In genomic region chr14:21043387-21044105, GRCh38 we compare ENCODE assay signal across 17 cellular contexts. TPM values are rescaled to one million over a fixed set of nuclear protein-coding genes. Genes with fewer than 3 reads are reported as not detected.
DNase-seq lines count a peak whose midpoint lies in the region; ATAC-seq, FAIRE-seq and TF ChIP-seq lines count a peak whose summit lies in the region.
"Had no signal": no experiment of that assay in that cellular context is flagged by ENCODE, and none has a peak within 500 bp of the region (broad histone marks: within the 10 kb centered on the region; RNA-seq: fewer than 3 reads in every experiment).

No MANE protein-coding gene starts in this region.

- POLR2A ChIA-PET in activated CD8-positive, alpha-beta T cell treated with anti-CD3 and anti-CD28 coated beads, Interleukin-2, amount 10 ng/mL, durations not matched to agents 7 days and 5 days (lab: Charles Lee): no interaction called here

- H3K27me3 Mint-ChIP-seq in osteocyte (ENCODE audit: unreplicated experiment): peaks cover 16% of the 10 kb centered on the region
- peaks cover 35% of the 10 kb centered on the region for H3K27me3 Mint-ChIP-seq in activated CD8-positive, alpha-beta T cell treated with anti-CD3 and anti-CD28 coated beads, Interleukin-2, amount 10 ng/mL, durations not matched to agents 7 days and 5 days (ENCODE audit: low read depth)

- in situ Hi-C loops in mammary epithelial cell (cut with MboI; ENCODE audit: low sequenced_read_pairs in 2 of 2): no loop called here

- no peak overlapping the region for H3K9ac ChIP-seq in mammary epithelial cell (ENCODE audit: insufficient read depth, low read length)

- H3K79me2 ChIP-seq in mammary epithelial cell (ENCODE audit: insufficient read depth, low read length): peaks cover 14% of the 10 kb centered on the region

- H3K4me3 ChIP-seq in mammary epithelial cell (replicated peaks in 1 of 3; ENCODE audit: insufficient read depth in 1 of 3, low read depth in 2 of 3, low read length in 3 of 3): no peak overlapping the region
- H3K4me3 ChIP-seq: thoracic aorta had no signal

- no peaks in the 10 kb centered on the region for H3K36me3 Mint-ChIP-seq in osteocyte (ENCODE audit: unreplicated experiment)
- no peaks in the 10 kb centered on the region for H3K36me3 Mint-ChIP-seq in activated CD8-positive, alpha-beta T cell treated with anti-CD3 and anti-CD28 coated beads, Interleukin-2, amount 10 ng/mL, durations not matched to agents 7 days and 5 days (ENCODE audit: low read depth)

- H3K27ac Mint-ChIP-seq in osteocyte (ENCODE audit: unreplicated experiment): peak overlapping the region; percentile 55
- H3K27ac Mint-ChIP-seq in activated CD8-positive, alpha-beta T cell treated with anti-CD3 and anti-CD28 coated beads, Interleukin-2, amount 10 ng/mL, durations not matched to agents 7 days and 5 days: no peak overlapping the region
- H3K27ac Mint-ChIP-seq: activated CD4-positive, alpha-beta T cell treated with anti-CD3 and anti-CD28 coated beads, Interleukin-2, amount 10 ng/mL, durations not matched to agents 7 days and 5 days had no signal

- TF ChIP-seq CTCF in mammary epithelial cell (conservative IDR thresholded peaks at IDR 0.05 in 1 of 2, IDR thresholded peaks at IDR 0.05 in 1 of 2; ENCODE audit: extremely low read depth in 1 of 2, insufficient read depth in 1 of 2, low read depth in 1 of 2, low read length in 2 of 2) (no peak), osteocyte (IDR thresholded peaks at IDR 0.05) (no peak)

- no peaks in the 10 kb centered on the region for H3K27me3 ChIP-seq in mammary epithelial cell (ENCODE audit: insufficient read depth, low read length)

- BruUV-seq in mammary epithelial cell (replicated peaks; lab: Mats Ljungman, UMichigan): no TSS peak

- H3K4me1 Mint-ChIP-seq in osteocyte (ENCODE audit: unreplicated experiment): peaks cover 35% of the 10 kb centered on the region
- H3K4me1 Mint-ChIP-seq in activated CD8-positive, alpha-beta T cell treated with anti-CD3 and anti-CD28 coated beads, Interleukin-2, amount 10 ng/mL, durations not matched to agents 7 days and 5 days (ENCODE audit: low read depth): peaks cover 6% of the 10 kb centered on the region

- dilution Hi-C loops in mammary epithelial cell (cut with HindIII; ENCODE audit: low sequenced_read_pairs): no loop called here

- no peaks in the 10 kb centered on the region for H3K9me3 Mint-ChIP-seq in osteocyte (ENCODE audit: unreplicated experiment)
- no peaks in the 10 kb centered on the region for H3K9me3 Mint-ChIP-seq in activated CD8-positive, alpha-beta T cell treated with anti-CD3 and anti-CD28 coated beads, Interleukin-2, amount 10 ng/mL, durations not matched to agents 7 days and 5 days (ENCODE audit: insufficient read depth)
- H3K9me3 Mint-ChIP-seq: activated CD4-positive, alpha-beta T cell treated with anti-CD3 and anti-CD28 coated beads, Interleukin-2, amount 10 ng/mL, durations not matched to agents 7 days and 5 days had no signal

- no peak overlapping the region for H3K27ac ChIP-seq in mammary epithelial cell (ENCODE audit: insufficient read depth, low read depth, low read length)
- H3K27ac ChIP-seq: thoracic aorta had no signal

- DNase-seq in NCI-H69 (lab: John Stamatoyannopoulos, UW) (peak; percentile 12), mammary epithelial cell (no peak), osteocyte (ENCODE audit: extremely low spot score, unreplicated experiment) (no peak), RCC 7860 (ENCODE audit: low spot score) (no peak), retina (no peak)
- no peak for DNase-seq in activated CD8-positive, alpha-beta T cell treated with anti-CD3 and anti-CD28 coated beads, Interleukin-2, amount 10 ng/mL, durations not matched to agents 7 days and 5 days
- DNase-seq: activated CD4-positive, alpha-beta T cell treated with anti-CD3 and anti-CD28 coated beads, Interleukin-2, amount 10 ng/mL, durations not matched to agents 7 days and 5 days; activated T-cell treated with anti-CD3 and anti-CD28 coated beads, Interleukin-2, amount 50 U/mL, for 1 hour; cerebellar nuclear complex; GOT3; MV-4-11; NCI-H2107 had no signal

- H3K36me3 ChIP-seq in mammary epithelial cell (ENCODE audit: insufficient read depth, low read length): no peaks in the 10 kb centered on the region
- H3K36me3 ChIP-seq: thoracic aorta had no signal

- H3K9me3 ChIP-seq in mammary epithelial cell (replicated peaks; ENCODE audit: insufficient read depth, low read length): no peaks in the 10 kb centered on the region
- H3K9me3 ChIP-seq: thoracic aorta had no signal

- no peak for ATAC-seq in activated CD8-positive, alpha-beta T cell treated with anti-CD3 and anti-CD28 coated beads, Interleukin-2, amount 10 ng/mL, durations not matched to agents 7 days and 5 days

- no peak for FAIRE-seq in RCC 7860 (lab: Jason Lieb, UNC)
- FAIRE-seq: endothelial cell of umbilical vein had no signal

- H3K4me3 Mint-ChIP-seq in osteocyte (ENCODE audit: unreplicated experiment): no peak overlapping the region
- no peak overlapping the region for H3K4me3 Mint-ChIP-seq in activated CD8-positive, alpha-beta T cell treated with anti-CD3 and anti-CD28 coated beads, Interleukin-2, amount 10 ng/mL, durations not matched to agents 7 days and 5 days
- H3K4me3 Mint-ChIP-seq: activated CD4-positive, alpha-beta T cell treated with anti-CD3 and anti-CD28 coated beads, Interleukin-2, amount 10 ng/mL, durations not matched to agents 7 days and 5 days had no signal

- peaks cover 64% of the 10 kb centered on the region for H3K4me1 ChIP-seq in mammary epithelial cell (ENCODE audit: insufficient read depth, low read length)

- peak overlapping the region; percentile 79 for H3K4me2 ChIP-seq in mammary epithelial cell (ENCODE audit: insufficient read depth, low read depth, low read length)

- H2AFZ ChIP-seq in mammary epithelial cell (ENCODE audit: low read depth, low read length): no peak overlapping the region

- intact Hi-C loops in mammary epithelial cell (cut with micrococcal nuclease): loop anchor here (2.0 to 5.0 kb wide), 3 partner anchors 13 to 411 kb away; partner anchors contain the start of gene RNASE8

- 97% methylated on average over 3 of the region's 3 CpGs for WGBS in mammary epithelial cell (ENCODE audit: low coverage, missing lambda C conversion rate)

- CTCF ChIA-PET in mammary epithelial cell (lab: Charles Lee; ENCODE audit: low non-redundant PET): no interaction called here
- CTCF ChIA-PET in activated CD8-positive, alpha-beta T cell treated with anti-CD3 and anti-CD28 coated beads, Interleukin-2, amount 10 ng/mL, durations not matched to agents 7 days and 5 days (lab: Charles Lee): interaction anchor here (1.0 to 7.2 kb wide), 5 partner anchors 23 to 61 kb away, joined by 3 to 172 read pairs (median 5); no protein-coding TSS in a partner anchor

- H4K20me1 ChIP-seq in mammary epithelial cell (ENCODE audit: insufficient read depth, low read length): no peaks in the 10 kb centered on the region

RNA-seq across cellular contexts. Expression of gene RNASE7, which starts 1.4 kb away (rescaled TPM):
- total RNA-seq in mammary epithelial cell (10 to 100 TPM; 33.3 to 43.0 TPM), osteocyte (not detected in 2 replicates)
- polyA plus RNA-seq in mammary epithelial cell: 30.9 TPM
- polyA minus RNA-seq in mammary epithelial cell: 28.5 TPM
- not detected for total RNA-seq in activated CD8-positive, alpha-beta T cell treated with anti-CD3 and anti-CD28 coated beads, Interleukin-2, amount 10 ng/mL, durations not matched to agents 7 days and 5 days
- total RNA-seq: activated CD4-positive, alpha-beta T cell treated with anti-CD3 and anti-CD28 coated beads, Interleukin-2, amount 10 ng/mL, durations not matched to agents 7 days and 5 days; Daoy; endothelial cell of umbilical vein had no signal
- polyA plus RNA-seq: BJ, endothelial cell of umbilical vein had no signal

RNA-seq across cellular contexts. Expression of gene RNASE13, which starts 8.9 kb away (rescaled TPM):
- not detected for total RNA-seq in mammary epithelial cell
- polyA plus RNA-seq in mammary epithelial cell: not detected
- polyA minus RNA-seq in mammary epithelial cell: not detected
- not detected in 2 replicates for total RNA-seq in osteocyte
- not detected for total RNA-seq in activated CD8-positive, alpha-beta T cell treated with anti-CD3 and anti-CD28 coated beads, Interleukin-2, amount 10 ng/mL, durations not matched to agents 7 days and 5 days
- total RNA-seq: activated CD4-positive, alpha-beta T cell treated with anti-CD3 and anti-CD28 coated beads, Interleukin-2, amount 10 ng/mL, durations not matched to agents 7 days and 5 days; Daoy; endothelial cell of umbilical vein; thoracic aorta had no signal
- polyA plus RNA-seq: BJ, endothelial cell of umbilical vein had no signal

RNA-seq across cellular contexts. Expression of gene TPPP2, which starts 13.5 kb away (rescaled TPM):
- not detected for total RNA-seq in mammary epithelial cell
- polyA plus RNA-seq in mammary epithelial cell: not detected
- polyA minus RNA-seq in mammary epithelial cell: not detected
- not detected in 2 replicates for total RNA-seq in osteocyte
- total RNA-seq in activated CD8-positive, alpha-beta T cell treated with anti-CD3 and anti-CD28 coated beads, Interleukin-2, amount 10 ng/mL, durations not matched to agents 7 days and 5 days: not detected
- total RNA-seq: activated CD4-positive, alpha-beta T cell treated with anti-CD3 and anti-CD28 coated beads, Interleukin-2, amount 10 ng/mL, durations not matched to agents 7 days and 5 days; Daoy; endothelial cell of umbilical vein; thoracic aorta had no signal
- polyA plus RNA-seq: BJ, endothelial cell of umbilical vein had no signal

RNA-seq across cellular contexts. Expression of gene RNASE8, which starts 14.1 kb away (rescaled TPM):
- total RNA-seq in mammary epithelial cell (not detected), osteocyte (not detected in 2 replicates)
- not detected for polyA plus RNA-seq in mammary epithelial cell
- not detected for polyA minus RNA-seq in mammary epithelial cell
- not detected for total RNA-seq in activated CD8-positive, alpha-beta T cell treated with anti-CD3 and anti-CD28 coated beads, Interleukin-2, amount 10 ng/mL, durations not matched to agents 7 days and 5 days
- total RNA-seq: activated CD4-positive, alpha-beta T cell treated with anti-CD3 and anti-CD28 coated beads, Interleukin-2, amount 10 ng/mL, durations not matched to agents 7 days and 5 days; Daoy; endothelial cell of umbilical vein; mucosa of gallbladder; thoracic aorta had no signal
- polyA plus RNA-seq: BJ, endothelial cell of umbilical vein had no signal

RNA-seq across cellular contexts. Expression of gene NDRG2, which starts 18.7 kb away (rescaled TPM):
- 1 to 10 TPM; 3.0 to 8.2 TPM for total RNA-seq in mammary epithelial cell
- polyA plus RNA-seq in mammary epithelial cell: 4.0 TPM
- polyA minus RNA-seq in mammary epithelial cell: 5.5 TPM
- 8.0 and 8.6 TPM in 2 replicates for total RNA-seq in osteocyte
- 1 to 10 TPM; 6.2 to 7.6 TPM for total RNA-seq in activated CD8-positive, alpha-beta T cell treated with anti-CD3 and anti-CD28 coated beads, Interleukin-2, amount 10 ng/mL, durations not matched to agents 7 days and 5 days
- total RNA-seq: endothelial cell of umbilical vein had no signal

Comparison
In these comparisons a context has a peak if more than half of its experiments do, and no peak if none do; other contexts are left out.
1. RNA of gene RNASE7, which starts 1.4 kb away (total RNA-seq): 33.3 to 43.0 TPM in mammary epithelial cell; not detected in osteocyte and not detected in activated CD8-positive, alpha-beta T cell treated with anti-CD3 and anti-CD28 coated beads, Interleukin-2, amount 10 ng/mL, durations not matched to agents 7 days and 5 days; every median in the first group is over 10 times any median in the second.